In genomic region chr5:139677404-139678282, GRCh38 we compare ENCODE assay signal across 12 cellular contexts. TPM values are rescaled to one million over a fixed set of nuclear protein-coding genes. Genes with fewer than 3 reads are reported as not detected.
A peak's percentile ranks its signal among the peaks of the same experiment; 100 is the strongest.
DNase-seq lines count a peak whose midpoint lies in the region; ATAC-seq and TF ChIP-seq lines count a peak whose summit lies in the region.
"Had no signal": no experiment of that assay in that cellular context is flagged by ENCODE, and none has a peak within 500 bp of the region (broad histone marks: within the 10 kb centered on the region; RNA-seq: fewer than 3 reads in every experiment).

No MANE protein-coding gene starts in this region.

- peak overlapping the region; percentile 49 for H3K4me3 Mint-ChIP-seq in progenitor cell of endocrine pancreas (ENCODE audit: low read depth)
- H3K4me3 Mint-ChIP-seq: CD4-positive, alpha-beta memory T cell had no signal

- H3K4me1 ChIP-seq in BLaER1 = peaks cover 95% of the 10 kb centered on the region
- peaks cover 6 to 75% (median 48%) of the 10 kb centered on the region in 12 donors for H3K4me1 ChIP-seq in heart left ventricle
- no peaks in the 10 kb centered on the region for H3K4me1 ChIP-seq in left lung

- H3K27ac Mint-ChIP-seq in progenitor cell of endocrine pancreas = peak overlapping the region; percentile 97

- TF ChIP-seq CTCF in heart left ventricle (IDR thresholded peaks at IDR 0.05) (no peak), progenitor cell of endocrine pancreas (IDR thresholded peaks at IDR 0.05; ENCODE audit: unreplicated experiment) (no peak), left lung (IDR thresholded peaks at IDR 0.05) (no peak)

- H3K4me3 ChIP-seq in BLaER1 = no peak overlapping the region
- H3K4me3 ChIP-seq in heart left ventricle = no peak overlapping the region
- H3K4me3 ChIP-seq in left lung = no peak overlapping the region

- peak overlapping the region; percentile 80 for H3K4me2 ChIP-seq in BLaER1

- DNase-seq in NCI-H526 treated with DMSO at 0.1 percent for 48 hours (lab: John Stamatoyannopoulos, UW) = peak; percentile 26
- DNase-seq in heart left ventricle = peak in 3 of 5 donors; percentile 60 to 79 (median 66)
- peak; percentile 65 for DNase-seq in progenitor cell of endocrine pancreas (ENCODE audit: low spot score, unreplicated experiment)
- no peak for DNase-seq in left lung
- DNase-seq: CD4-positive, alpha-beta memory T cell; GOT3; naive thymus-derived CD4-positive, alpha-beta T cell; NCI-H524 treated with DMSO at 0.1 percent for 48 hours had no signal

- peaks cover 90% of the 10 kb centered on the region for H4K20me1 ChIP-seq in BLaER1

- H3K27me3 ChIP-seq in BLaER1 (no peaks in the 10 kb centered on the region), heart left ventricle (no peaks in the 10 kb centered on the region), left lung (no peaks in the 10 kb centered on the region)

- ATAC-seq in heart left ventricle (peak; percentile 71 to 81 (median 72)), GM21526 (IDR thresholded peaks at IDR 0.05; ENCODE audit: low FRiP score, unreplicated experiment) (no peak), HG03196 (IDR thresholded peaks at IDR 0.05; ENCODE audit: unreplicated experiment) (no peak), GM18502 (IDR thresholded peaks at IDR 0.05; ENCODE audit: poor library complexity, unreplicated experiment) (no peak), left lung (no peak)
- ATAC-seq: naive thymus-derived CD4-positive, alpha-beta T cell had no signal

- H3K9me3 ChIP-seq in BLaER1 (no peaks in the 10 kb centered on the region), heart left ventricle (no peaks in the 10 kb centered on the region), left lung (no peaks in the 10 kb centered on the region)

- no peaks in the 10 kb centered on the region for H3K9me3 Mint-ChIP-seq in progenitor cell of endocrine pancreas (ENCODE audit: low read depth)
- H3K9me3 Mint-ChIP-seq: CD4-positive, alpha-beta memory T cell had no signal

- no peak for TF ChIP-seq POLR2A in heart left ventricle (IDR thresholded peaks at IDR 0.05)

- H3K36me3 ChIP-seq in BLaER1 (peaks cover 32% of the 10 kb centered on the region), heart left ventricle (peaks cover 0 to 29% (median 20%) of the 10 kb centered on the region in 9 donors), left lung (peaks cover 0 to 19% of the 10 kb centered on the region in 2 donors)

- peaks cover 23% of the 10 kb centered on the region for H3K4me1 Mint-ChIP-seq in progenitor cell of endocrine pancreas (ENCODE audit: low read depth)
- H3K4me1 Mint-ChIP-seq: CD4-positive, alpha-beta memory T cell had no signal

- H3K9ac ChIP-seq in BLaER1 = peak overlapping the region; percentile 50

- H3K27ac ChIP-seq in BLaER1 (peak overlapping the region; percentile 78), heart left ventricle (peak overlapping the region; percentile 5 to 90 (median 68)), left lung (no peak overlapping the region)

- no peaks in the 10 kb centered on the region for H3K27me3 Mint-ChIP-seq in progenitor cell of endocrine pancreas
- H3K27me3 Mint-ChIP-seq: CD4-positive, alpha-beta memory T cell had no signal

- peaks cover 5% of the 10 kb centered on the region for H3K36me3 Mint-ChIP-seq in progenitor cell of endocrine pancreas (ENCODE audit: insufficient read depth)
- H3K36me3 Mint-ChIP-seq: CD4-positive, alpha-beta memory T cell had no signal

- intact Hi-C loops in heart left ventricle (cut with DNase I) (no loop called here), left lung (cut with DNase I) (no loop called here)

- 26 to 58% (median 36%) methylated on average over 17 to 19 of the region's 19 CpGs for WGBS in heart left ventricle, 4 donors

RNA-seq across cellular contexts. Expression of gene CXXC5, which starts 29.5 kb away (rescaled TPM):
- total RNA-seq in heart left ventricle (10 to 100 TPM; 29.8 to 74.6 (median 36.3) TPM), progenitor cell of endocrine pancreas (79.1 and 88.2 TPM in 2 replicates), left lung (10 to 100 TPM; 24.5 to 29.6 TPM)
- polyA plus RNA-seq in heart left ventricle = 10 to 100 TPM; 32.8 to 44.5 TPM

Comparison
In these comparisons a context has a peak if more than half of its experiments do, and no peak if none do; other contexts are left out.
1. H3K27ac ChIP-seq: peak in BLaER1 (single experiment) and heart left ventricle (12 of 12); none in left lung (0 of 2).
2. DNase-seq: peak in NCI-H526 treated with DMSO at 0.1 percent for 48 hours (single experiment), heart left ventricle (3 of 5) and progenitor cell of endocrine pancreas (single experiment); none in left lung (0 of 2).
3. ATAC-seq: peak in heart left ventricle (4 of 4); none in GM21526 (single experiment), HG03196 (single experiment), GM18502 (single experiment) and left lung (single experiment).